1 cellular context compared by ENCODE assay signal in the genomic region with DNA sequence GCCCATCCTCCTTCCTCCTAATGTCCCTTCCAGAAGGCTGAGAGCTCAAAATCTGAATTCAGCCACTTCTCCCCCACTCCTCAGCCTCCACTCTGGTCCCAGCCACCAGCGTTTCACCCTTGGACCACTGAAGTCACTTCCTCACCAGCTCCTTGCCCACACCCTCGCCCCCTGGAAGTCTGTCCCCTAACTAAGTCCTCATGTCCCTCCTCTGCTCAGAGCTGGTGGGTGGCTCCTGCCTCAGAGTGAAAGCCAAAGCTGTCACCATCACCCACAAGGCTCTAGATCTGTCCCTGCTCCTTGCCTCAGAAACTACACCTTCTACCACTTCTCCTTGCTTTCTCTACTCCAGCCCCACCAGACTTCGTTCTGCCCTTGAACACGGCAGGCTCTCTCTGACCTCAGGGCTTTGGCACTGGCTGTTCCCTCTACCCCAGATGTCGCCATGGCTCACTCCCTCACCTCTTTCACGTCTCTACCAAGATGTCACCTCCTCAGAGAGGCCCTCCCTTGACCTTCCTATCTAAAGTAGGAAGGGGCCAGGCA.
TF ChIP-seq lines count a peak whose summit lies in the region.

No MANE protein-coding gene starts in this region.

TF ChIP-seq in endothelial cell of umbilical vein, 7 proteins besides CTCF, POLR2A, EP300 and RAD21:
- TF ChIP-seq JUN (IDR thresholded peaks at IDR 0.05; ENCODE audit: borderline replicate concordance, insufficient read depth, insufficient read length, low read depth): no peak
- no peak for TF ChIP-seq MAX (IDR thresholded peaks at IDR 0.05; ENCODE audit: insufficient read depth, insufficient read length)
- TF ChIP-seq MYC (IDR thresholded peaks at IDR 0.05; ENCODE audit: low read depth, low read length): no peak
- TF ChIP-seq EZH2 (IDR thresholded peaks at IDR 0.05; ENCODE audit: borderline replicate concordance, low read depth, low read length, severe bottlenecking): no peak
- no peak for TF ChIP-seq POLR2AphosphoS5 (IDR thresholded peaks at IDR 0.05; ENCODE audit: insufficient read depth, low read depth, low read length)
